Comparison of ENCODE assay signal across 9 cellular contexts in genomic region chr2:23924589-23925359, GRCh38. TPM values are rescaled to one million over a fixed set of nuclear protein-coding genes. Genes with fewer than 3 reads are reported as not detected.
DNase-seq lines count a peak whose midpoint lies in the region; ATAC-seq and TF ChIP-seq lines count a peak whose summit lies in the region.
"Had no signal": no experiment of that assay in that cellular context is flagged by ENCODE, and none has a peak within 500 bp of the region (broad histone marks: within the 10 kb centered on the region; RNA-seq: fewer than 3 reads in every experiment).

No MANE protein-coding gene starts in this region.

- H3K4me3 ChIP-seq in DOHH2 (ENCODE audit: low read length): peak overlapping the region; percentile 97
- peak overlapping the region; percentile 71 for H3K4me3 ChIP-seq in NB4 (ENCODE audit: low read depth, low read length)
- H3K4me3 ChIP-seq in ovary: peak overlapping the region; percentile 92

- DNase-seq in NB4 (ENCODE audit: low read depth) (peak; percentile 24), ovary (no peak), HuH-7.5 (ENCODE audit: low spot score) (no peak), NCI-H226 (no peak)
- DNase-seq in effector memory CD8-positive, alpha-beta T cell: no peak
- DNase-seq: NCI-H510A treated with DMSO at 0.1 percent for 48 hours had no signal

- no peak for ATAC-seq in effector memory CD8-positive, alpha-beta T cell (replicated peaks)
- no peak for ATAC-seq in HG03097 (IDR thresholded peaks at IDR 0.05; ENCODE audit: low FRiP score, unreplicated experiment)
- no peak for ATAC-seq in GM18498 (IDR thresholded peaks at IDR 0.05; ENCODE audit: unreplicated experiment)

- H3K4me1 ChIP-seq in DOHH2 (ENCODE audit: control insufficient read depth, low read length): peaks cover 60% of the 10 kb centered on the region
- peaks cover 8% of the 10 kb centered on the region for H3K4me1 ChIP-seq in ovary (ENCODE audit: insufficient read depth)

- no peaks in the 10 kb centered on the region for H3K27me3 Mint-ChIP-seq in effector memory CD8-positive, alpha-beta T cell

- TF ChIP-seq EP300 in ovary (IDR thresholded peaks at IDR 0.05): no peak

- peaks cover 5% of the 10 kb centered on the region; the same call in 1 of the 2 replicates for H4K20me1 ChIP-seq in DOHH2 (ENCODE audit: control insufficient read depth, insufficient read depth, low read depth, low read length)

- peak overlapping the region in 1 of 2 donors; percentile 16 for H3K27ac Mint-ChIP-seq in effector memory CD8-positive, alpha-beta T cell

- no peaks in the 10 kb centered on the region for H3K9me3 Mint-ChIP-seq in effector memory CD8-positive, alpha-beta T cell

- H3K36me3 Mint-ChIP-seq in effector memory CD8-positive, alpha-beta T cell (ENCODE audit: insufficient read depth): peaks cover 32% of the 10 kb centered on the region

- H3K9me3 ChIP-seq in DOHH2 (ENCODE audit: control insufficient read depth, insufficient read depth, low read length) (no peaks in the 10 kb centered on the region), ovary (no peaks in the 10 kb centered on the region)

- no peak for TF ChIP-seq POLR2A in NB4 (IDR thresholded peaks at IDR 0.05; ENCODE audit: extremely low read depth, insufficient read length)
- no peak for TF ChIP-seq POLR2A in ovary (IDR thresholded peaks at IDR 0.05)

- H3K4me2 ChIP-seq in DOHH2 (ENCODE audit: low read length): peak overlapping the region; percentile 89

- H3K79me2 ChIP-seq in DOHH2 (ENCODE audit: control insufficient read depth, low read length): peaks cover 85% of the 10 kb centered on the region

- H3K9me2 ChIP-seq in DOHH2 (replicated peaks; ENCODE audit: control insufficient read depth, low read length): no peaks in the 10 kb centered on the region

- H3F3A ChIP-seq in DOHH2 (ENCODE audit: control insufficient read depth, insufficient read depth): 0 out of 2 replicates have a peak, but pooled peaks cover 2% of the 10 kb centered on the region

- H3K27me3 ChIP-seq in DOHH2 (ENCODE audit: control insufficient read depth, low read length): no peaks in the 10 kb centered on the region
- H3K27me3 ChIP-seq in ovary: no peaks in the 10 kb centered on the region

- peaks cover 7% of the 10 kb centered on the region for H3K36me3 ChIP-seq in DOHH2 (ENCODE audit: control insufficient read depth, low read length)
- H3K36me3 ChIP-seq in ovary: no peaks in the 10 kb centered on the region

- WGBS in ovary, 3 donors: 12 to 14% (median 14%) methylated on average over 7 of the region's 7 CpGs

- H3K27ac ChIP-seq in DOHH2 (ENCODE audit: low read depth, low read length) (no peak overlapping the region), ovary (no peak overlapping the region)

- TF ChIP-seq CTCF in DOHH2 (IDR thresholded peaks at IDR 0.05; ENCODE audit: low read depth, low read length, poor library complexity, severe bottlenecking): no peak
- no peak for TF ChIP-seq CTCF in NB4 (IDR thresholded peaks at IDR 0.05; ENCODE audit: low read depth, low read length)
- TF ChIP-seq CTCF in ovary (IDR thresholded peaks at IDR 0.05): no peak

- intact Hi-C loops in ovary (cut with DNase I): loop anchor here in 1 of 4 donors (5.0 kb wide), 1 partner anchor 153 kb away; the partner anchor contains the start of gene SF3B6

- peak overlapping the region; percentile 96 to 98 for H3K4me3 Mint-ChIP-seq in effector memory CD8-positive, alpha-beta T cell

- H3K4me1 Mint-ChIP-seq in effector memory CD8-positive, alpha-beta T cell (ENCODE audit: low read depth in 2 of 2): peaks cover 29 to 52% of the 10 kb centered on the region in 2 donors

RNA-seq across cellular contexts. Expression of gene ATAD2B, which starts 2.1 kb away (rescaled TPM):
- total RNA-seq in ovary: 10 to 100 TPM; 15.0 to 29.6 (median 23.6) TPM
- 1 to 10 TPM; 4.5 to 6.0 TPM for polyA plus RNA-seq in ovary

RNA-seq across cellular contexts. Expression of gene UBXN2A, which starts 15.5 kb away (rescaled TPM):
- 10 to 100 TPM in 6 of 7 donors, 1 to 10 TPM in 1; 10.0 to 15.8 (median 14.0) TPM for total RNA-seq in ovary
- 10 to 100 TPM in 1 of 2 donors, 1 to 10 TPM in 1; 6.0 to 16.3 TPM for polyA plus RNA-seq in ovary
